ENCODE assay signal across 20 cellular contexts in the genomic region with DNA sequence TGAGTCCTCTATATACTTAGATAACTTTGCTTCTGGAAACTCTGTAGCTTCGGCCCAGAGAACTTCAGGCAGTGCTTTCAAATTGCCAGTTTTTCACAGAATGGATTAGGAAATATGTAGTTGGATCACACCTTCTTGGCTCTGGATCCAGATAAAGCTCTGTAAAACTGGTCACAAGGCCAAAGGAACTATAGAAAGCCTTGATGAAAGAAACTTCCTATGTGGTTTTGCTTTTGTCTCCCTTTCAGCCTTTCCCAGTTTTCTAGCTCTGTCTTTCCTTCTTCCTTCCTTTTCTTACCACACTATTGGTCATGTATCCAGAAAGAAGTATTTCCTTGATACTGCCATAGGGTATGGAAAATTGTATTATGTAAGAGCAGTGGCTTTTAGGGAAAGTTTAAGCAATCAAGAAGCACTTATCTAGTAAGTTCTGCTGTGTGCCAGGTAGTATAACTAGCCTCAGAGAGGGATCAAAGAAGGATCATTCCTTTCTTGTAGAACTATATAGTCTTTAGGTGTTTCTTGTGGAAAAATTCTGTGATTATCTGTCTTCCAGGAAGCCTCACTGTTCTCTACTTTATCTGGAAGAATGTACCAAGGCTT. TPM values are rescaled to one million over a fixed set of nuclear protein-coding genes. Genes with fewer than 3 reads are reported as not detected.
"Had no signal": no experiment of that assay in that cellular context is flagged by ENCODE, and none has a peak within 500 bp of the region (broad histone marks: within the 10 kb centered on the region; RNA-seq: fewer than 3 reads in every experiment).

No MANE protein-coding gene starts in this region.

- H3K4me1 Mint-ChIP-seq: activated CD4-positive, alpha-beta memory T cell treated with anti-CD3 and anti-CD28 coated beads, Interleukin-2, amount 10 ng/mL, durations not matched to agents 7 days and 5 days had no signal

- H3K27me3 Mint-ChIP-seq: activated CD4-positive, alpha-beta memory T cell treated with anti-CD3 and anti-CD28 coated beads, Interleukin-2, amount 10 ng/mL, durations not matched to agents 7 days and 5 days; activated CD4-positive, alpha-beta T cell treated with anti-CD3 and anti-CD28 coated beads for 36 hours; activated naive CD4-positive, alpha-beta T cell treated with anti-CD3 and anti-CD28 coated beads, Interleukin-2, amount 50 U/mL, for 24 hours; effector memory CD8-positive, alpha-beta T cell; T-helper 17 cell had no signal

- H3K36me3 ChIP-seq: adrenal gland, ovary had no signal

- H3K27me3 ChIP-seq: adrenal gland, body of pancreas, ovary, suprapubic skin had no signal

- DNase-seq: activated CD4-positive, alpha-beta memory T cell treated with anti-CD3 and anti-CD28 coated beads, Interleukin-2, amount 10 ng/mL, durations not matched to agents 7 days and 5 days; activated CD4-positive, alpha-beta T cell treated with anti-CD3 and anti-CD28 coated beads for 36 hours; activated effector memory CD4-positive, alpha-beta T cell treated with Interleukin-2 at 50 U/mL for 16 hours; activated T-cell treated with anti-CD3 and anti-CD28 coated beads, Interleukin-2, amount 50 U/mL, for 4 hours; adrenal gland; body of pancreas; caudate nucleus; effector memory CD8-positive, alpha-beta T cell; erythroblast; foreskin fibroblast; glutamatergic neuron; kidney glomerular epithelial cell; ovary; stimulated activated naive CD8-positive, alpha-beta T cell treated with anti-CD3 and anti-CD28 coated beads, Interleukin-15, Interleukin-2, amounts not matched to agents 100 U/mL and 50 U/mL, for 24 hours; T-helper 17 cell; WERI-Rb-1 had no signal

- H3K27ac Mint-ChIP-seq: activated CD4-positive, alpha-beta memory T cell treated with anti-CD3 and anti-CD28 coated beads, Interleukin-2, amount 10 ng/mL, durations not matched to agents 7 days and 5 days; activated CD4-positive, alpha-beta T cell treated with anti-CD3 and anti-CD28 coated beads for 36 hours; activated naive CD4-positive, alpha-beta T cell treated with anti-CD3 and anti-CD28 coated beads, Interleukin-2, amount 50 U/mL, for 24 hours; T-helper 17 cell had no signal

- H3K9me3 ChIP-seq: adrenal gland, body of pancreas, ovary, suprapubic skin had no signal

- H3K9me3 Mint-ChIP-seq: activated naive CD4-positive, alpha-beta T cell treated with anti-CD3 and anti-CD28 coated beads, Interleukin-2, amount 50 U/mL, for 24 hours; activated T-cell treated with anti-CD3 and anti-CD28 coated beads, Interleukin-2, amount 50 U/mL, for 4 hours; effector memory CD8-positive, alpha-beta T cell had no signal

- H3K4me3 ChIP-seq: adrenal gland, body of pancreas, ovary, suprapubic skin had no signal

- H3K4me3 Mint-ChIP-seq: activated CD4-positive, alpha-beta memory T cell treated with anti-CD3 and anti-CD28 coated beads, Interleukin-2, amount 10 ng/mL, durations not matched to agents 7 days and 5 days; activated CD4-positive, alpha-beta T cell treated with anti-CD3 and anti-CD28 coated beads for 36 hours; activated naive CD4-positive, alpha-beta T cell treated with anti-CD3 and anti-CD28 coated beads, Interleukin-2, amount 50 U/mL, for 24 hours; activated T-cell treated with anti-CD3 and anti-CD28 coated beads, Interleukin-2, amount 50 U/mL, for 4 hours; effector memory CD8-positive, alpha-beta T cell; neural crest cell; T-helper 17 cell had no signal

- ATAC-seq: activated CD4-positive, alpha-beta T cell treated with anti-CD3 and anti-CD28 coated beads for 36 hours; activated T-cell treated with anti-CD3 and anti-CD28 coated beads, Interleukin-2, amount 50 U/mL, for 4 hours; body of pancreas; effector memory CD8-positive, alpha-beta T cell; sciatic nerve; stimulated activated naive CD8-positive, alpha-beta T cell treated with anti-CD3 and anti-CD28 coated beads, Interleukin-15, Interleukin-2, amounts not matched to agents 100 U/mL and 50 U/mL, for 24 hours; T-helper 17 cell had no signal

- H3K4me1 ChIP-seq: body of pancreas had no signal

- H3K27ac ChIP-seq: adrenal gland, body of pancreas, ovary, suprapubic skin, WERI-Rb-1 had no signal

RNA-seq across cellular contexts. Expression of gene GPR21, which starts 6.3 kb away (rescaled TPM):
- total RNA-seq: body of pancreas had no signal
